In genomic region chr1:15915991-15916390, GRCh38 we compare ENCODE assay signal across 1 cellular context.
TF ChIP-seq lines count a peak whose summit lies in the region.

No MANE protein-coding gene starts in this region.

TF ChIP-seq in GM12878, 131 proteins besides CTCF, POLR2A, EP300 and RAD21 (continued from another document):
- TF ChIP-seq POLR2AphosphoS5 (IDR thresholded peaks at IDR 0.05; ENCODE audit: low read length), result no peak
